ENCODE assay signal across 18 cellular contexts in genomic region chr16:25038239-25038954, GRCh38. TPM values are rescaled to one million over a fixed set of nuclear protein-coding genes. Genes with fewer than 3 reads are reported as not detected.
DNase-seq lines count a peak whose midpoint lies in the region; ATAC-seq, FAIRE-seq and TF ChIP-seq lines count a peak whose summit lies in the region.
"Had no signal": no experiment of that assay in that cellular context is flagged by ENCODE, and none has a peak within 500 bp of the region (broad histone marks: within the 10 kb centered on the region; RNA-seq: fewer than 3 reads in every experiment).

No MANE protein-coding gene starts in this region.

- TF ChIP-seq POLR2A in GM12891 (IDR thresholded peaks at IDR 0.05; ENCODE audit: low read depth, low read length) = no peak

- DNase-seq in GM12891 (ENCODE audit: insufficient read length, low spot score) (no peak), inferior parietal cortex (ENCODE audit: extremely low spot score) (no peak), NCI-H2107 (lab: John Stamatoyannopoulos, UW) (no peak), LoVo (ENCODE audit: low spot score) (no peak)
- DNase-seq: activated CD4-positive, alpha-beta T cell treated with anti-CD3 and anti-CD28 coated beads for 4 hours; GF-D8; heart left ventricle; kidney glomerular epithelial cell; mucosa of descending colon; NCI-H2029 treated with DMSO at 0.1 percent for 48 hours; NCI-H526 treated with DMSO at 0.1 percent for 48 hours; ovary; spleen had no signal

- FAIRE-seq in GM12891 (lab: Jason Lieb, UNC) = peak; percentile 52

- ATAC-seq in GM19395 (IDR thresholded peaks at IDR 0.05; ENCODE audit: unreplicated experiment) (peak; percentile 66), HG02798 (IDR thresholded peaks at IDR 0.05; ENCODE audit: poor library complexity, unreplicated experiment) (peak; percentile 58), HG03565 (IDR thresholded peaks at IDR 0.05; ENCODE audit: unreplicated experiment) (peak; percentile 49), GM19397 (IDR thresholded peaks at IDR 0.05; ENCODE audit: unreplicated experiment) (no peak)
- ATAC-seq: esophagus mucosa, mucosa of descending colon had no signal

TF ChIP-seq in GM12891, 5 proteins besides CTCF, POLR2A, EP300 and RAD21:
- TF ChIP-seq SPI1 (IDR thresholded peaks at IDR 0.05; ENCODE audit: low read depth, low read length) (peak; percentile 81), POU2F2 (IDR thresholded peaks at IDR 0.05; ENCODE audit: low read depth, low read length) (no peak), TAF1 (IDR thresholded peaks at IDR 0.05; ENCODE audit: low read depth, low read length) (no peak), PAX5 (IDR thresholded peaks at IDR 0.05; ENCODE audit: insufficient read depth, low read length, severe bottlenecking) (no peak), POLR2AphosphoS5 (IDR thresholded peaks at IDR 0.05; ENCODE audit: low read depth, low read length) (no peak)

RNA-seq across cellular contexts. Expression of gene ARHGAP17, which starts 23.2 kb away (rescaled TPM):
- 87.2 TPM for polyA plus RNA-seq in GM12891 (2012; ENCODE audit: low read depth, missing spikeins)
